ENCODE assay signal across 8 cellular contexts in genomic region chr11:110710520-110711381, GRCh38. TPM values are rescaled to one million over a fixed set of nuclear protein-coding genes. Genes with fewer than 3 reads are reported as not detected.
A peak's percentile ranks its signal among the peaks of the same experiment; 100 is the strongest.
DNase-seq lines count a peak whose midpoint lies in the region; ATAC-seq lines count a peak whose summit lies in the region.

No MANE protein-coding gene starts in this region.

- ATAC-seq in left lobe of liver (peak; percentile 53), HG02642 (IDR thresholded peaks at IDR 0.05; ENCODE audit: poor library complexity, unreplicated experiment) (no peak), HG03460 (IDR thresholded peaks at IDR 0.05; ENCODE audit: unreplicated experiment) (no peak)
- ATAC-seq in stimulated activated naive CD8-positive, alpha-beta T cell treated with anti-CD3 and anti-CD28 coated beads, Interleukin-15, Interleukin-2, amounts not matched to agents 100 U/mL and 50 U/mL, for 24 hours: no peak

- peak; percentile 12 for DNase-seq in DMS153 treated with DMSO at 0.1 percent for 48 hours (lab: John Stamatoyannopoulos, UW; ENCODE audit: unreplicated experiment)
- peak; percentile 16 for DNase-seq in NCI-H2029 treated with DMSO at 0.1 percent for 48 hours (lab: John Stamatoyannopoulos, UW)
- DNase-seq in cerebellar cortex (ENCODE audit: low spot score): peak; percentile 46
- peak; percentile 79 for DNase-seq in left lobe of liver (ENCODE audit: low spot score)
- peak; percentile 5 for DNase-seq in stimulated activated naive CD8-positive, alpha-beta T cell treated with anti-CD3 and anti-CD28 coated beads, Interleukin-15, Interleukin-2, amounts not matched to agents 100 U/mL and 50 U/mL, for 24 hours
- no peak for DNase-seq in SK-N-DZ (ENCODE audit: low spot score)

RNA-seq across cellular contexts. Expression of gene ARHGAP20, which starts 1.5 kb away (rescaled TPM):
- total RNA-seq in left lobe of liver: 1.0 TPM
- polyA plus RNA-seq in SK-N-DZ (2014; cell fraction: cytosol; rRNA removed): not detected in 2 replicates
- 0.02 TPM in 1 of 2 replicates, not detected in the other for polyA plus RNA-seq in SK-N-DZ (2014; cell fraction: nucleus; rRNA removed)
